ENCODE assay signal across 31 cellular contexts in genomic region chrX:33194289-33194688, GRCh38. TPM values are rescaled to one million over a fixed set of nuclear protein-coding genes. Genes with fewer than 3 reads are reported as not detected.
"Had no signal": no experiment of that assay in that cellular context is flagged by ENCODE, and none has a peak within 500 bp of the region (broad histone marks: within the 10 kb centered on the region; RNA-seq: fewer than 3 reads in every experiment).

No MANE protein-coding gene starts in this region.

- H3K9me3 ChIP-seq: MG63, Peyer's patch had no signal

- H3K36me3 ChIP-seq: MG63, Peyer's patch had no signal

- H3K27me3 ChIP-seq: MG63, Peyer's patch had no signal

- ATAC-seq: activated CD4-positive, alpha-beta T cell treated with anti-CD3 and anti-CD28 coated beads for 36 hours; activated CD4-positive, CD25-positive, alpha-beta regulatory T cell treated with anti-CD3 and anti-CD28 coated beads, Interleukin-2, amount 50 U/mL, for 24 hours; activated CD8-positive, alpha-beta T cell treated with anti-CD3 and anti-CD28 coated beads, Interleukin-2, amount 10 ng/mL, durations not matched to agents 7 days and 5 days; activated naive CD4-positive, alpha-beta T cell treated with anti-CD3 and anti-CD28 coated beads, Interleukin-2, amount 50 U/mL, for 72 hours; activated T-cell treated with anti-CD3 and anti-CD28 coated beads, Interleukin-2, amount 50 U/mL, for 4 hours; PC-3; WTC11 had no signal

- H3K4me1 ChIP-seq: Peyer's patch had no signal

- H3K4me3 ChIP-seq: MG63, Peyer's patch had no signal

- FAIRE-seq: bronchial epithelial cell, TTC549 had no signal

- DNase-seq: activated CD4-positive, alpha-beta T cell treated with anti-CD3 and anti-CD28 coated beads for 36 hours; activated CD4-positive, alpha-beta T cell treated with anti-CD3 and anti-CD28 coated beads, Interleukin-2, amount 10 ng/mL, durations not matched to agents 7 days and 5 days; activated CD4-positive, alpha-beta T cell treated with anti-CD3 and anti-CD28 coated beads, Interleukin-2, amount 50 U/mL, for 48 hours; activated CD8-positive, alpha-beta T cell treated with anti-CD3 and anti-CD28 coated beads, Interleukin-2, amount 10 ng/mL, durations not matched to agents 7 days and 5 days; activated gamma-delta T cell treated with Interleukin-2 at 50 U/mL for 16 hours; activated naive CD4-positive, alpha-beta T cell treated with anti-CD3 and anti-CD28 coated beads for 36 hours; activated T-cell treated with anti-CD3 and anti-CD28 coated beads for 4 hours; activated T-cell treated with anti-CD3 and anti-CD28 coated beads, Interleukin-2, amount 50 U/mL, for 4 hours; anterior cingulate cortex; caudate nucleus; Kasumi-1; KG1; MG63; NCI-H1048; NCI-H1105 treated with DMSO at 0.1 percent for 48 hours; NCI-H1436 treated with DMSO at 0.1 percent for 48 hours; NCI-H1694 treated with DMSO at 0.1 percent for 48 hours; NCI-H2029; NCI-H345; NCI-H526; NCI-H748 treated with DMSO at 0.1 percent for 48 hours; NK-92 treated with Interleukin-12 subunit alpha and Interleukin-12 subunit beta, amount 100 ng/mL, for 24 hours; PC-3; Peyer's patch; RPMI8226; SHP77 treated with DMSO at 0.1 percent for 48 hours had no signal

RNA-seq across cellular contexts. Expression of gene DMD, which starts 17.1 kb away (rescaled TPM):
- total RNA-seq: activated CD8-positive, alpha-beta T cell treated with anti-CD3 and anti-CD28 coated beads, Interleukin-2, amount 10 ng/mL, durations not matched to agents 7 days and 5 days; PC-3 had no signal
